26 cellular contexts compared by ENCODE assay signal in the genomic region with DNA sequence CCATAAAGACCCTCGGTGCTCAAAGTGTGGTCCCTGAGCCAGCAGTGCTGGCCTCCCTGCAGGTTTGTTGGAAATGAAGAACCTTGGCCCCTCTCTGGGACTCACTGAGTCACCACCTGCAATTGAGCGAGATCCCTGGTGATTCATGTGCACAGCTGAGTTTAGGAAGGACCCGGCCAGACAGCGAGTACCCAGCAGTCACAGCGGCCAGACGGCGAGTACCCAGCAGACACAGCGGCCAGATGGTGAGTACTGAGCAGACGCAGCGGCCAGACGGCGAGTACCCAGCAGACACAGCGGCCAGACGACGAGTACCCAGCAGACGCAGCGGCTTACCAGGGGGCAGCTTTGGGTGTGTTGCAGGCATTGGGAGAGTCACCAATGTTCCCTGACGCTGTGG.
DNase-seq lines count a peak whose midpoint lies in the region; TF ChIP-seq lines count a peak whose summit lies in the region.
"Had no signal": no experiment of that assay in that cellular context is flagged by ENCODE, and none has a peak within 500 bp of the region (broad histone marks: within the 10 kb centered on the region; RNA-seq: fewer than 3 reads in every experiment).

No MANE protein-coding gene starts in this region.

- H3K27me3 ChIP-seq in tibial artery: no peaks in the 10 kb centered on the region
- H3K27me3 ChIP-seq: pancreas, right atrium auricular region, thyroid gland had no signal

- H3K27ac Mint-ChIP-seq in endothelial cell (ENCODE audit: unreplicated experiment): no peak overlapping the region
- H3K27ac Mint-ChIP-seq: activated CD8-positive, alpha-beta T cell treated with anti-CD3 and anti-CD28 coated beads, Interleukin-2, amount 10 ng/mL, durations not matched to agents 7 days and 5 days; CD8-positive, alpha-beta T cell; dendritic cell treated with granulocyte-macrophage colony-stimulating factor and Interleukin-4, amounts not matched to agents 40 ng/mL and 50 ng/mL, for 4 days had no signal

- no peak overlapping the region for H3K4me3 ChIP-seq in tibial artery
- H3K4me3 ChIP-seq: pancreas, right atrium auricular region, thyroid gland had no signal

- H3K4me1 Mint-ChIP-seq in endothelial cell (ENCODE audit: unreplicated experiment): peaks cover 3% of the 10 kb centered on the region

- H3K36me3 ChIP-seq in tibial artery: no peaks in the 10 kb centered on the region
- H3K36me3 ChIP-seq: pancreas, right atrium auricular region, thyroid gland had no signal

- TF ChIP-seq CTCF in endothelial cell (IDR thresholded peaks at IDR 0.05; ENCODE audit: unreplicated experiment) (no peak), tibial artery (IDR thresholded peaks at IDR 0.05) (no peak)

- H3K9me3 Mint-ChIP-seq in endothelial cell (ENCODE audit: unreplicated experiment): no peaks in the 10 kb centered on the region
- H3K9me3 Mint-ChIP-seq: CD8-positive, alpha-beta T cell; dendritic cell treated with granulocyte-macrophage colony-stimulating factor and Interleukin-4, amounts not matched to agents 40 ng/mL and 50 ng/mL, for 4 days; naive thymus-derived CD8-positive, alpha-beta T cell had no signal

- no peaks in the 10 kb centered on the region for H3K9me3 ChIP-seq in tibial artery
- H3K9me3 ChIP-seq: pancreas, right atrium auricular region, thyroid gland had no signal

- intact Hi-C loops in tibial artery (cut with DNase I; ENCODE audit: low total_unique reads): loop anchor here (5.0 kb wide), 1 partner anchor 976 kb away; no protein-coding TSS in a partner anchor

- H3K27ac ChIP-seq in tibial artery: peak overlapping the region; percentile 91 to 98
- H3K27ac ChIP-seq: 22Rv1, pancreas, thyroid gland had no signal

- peak overlapping the region; percentile 8 for H3K4me3 Mint-ChIP-seq in endothelial cell (ENCODE audit: unreplicated experiment)
- H3K4me3 Mint-ChIP-seq: activated CD8-positive, alpha-beta T cell treated with anti-CD3 and anti-CD28 coated beads, Interleukin-2, amount 10 ng/mL, durations not matched to agents 7 days and 5 days; CD8-positive, alpha-beta T cell; dendritic cell treated with granulocyte-macrophage colony-stimulating factor and Interleukin-4, amounts not matched to agents 40 ng/mL and 50 ng/mL, for 4 days; naive thymus-derived CD8-positive, alpha-beta T cell had no signal

- peaks cover 0 to 97% (median 90%) of the 10 kb centered on the region in 4 donors for H3K4me1 ChIP-seq in tibial artery

- DNase-seq in DMS 273 (lab: John Stamatoyannopoulos, UW; ENCODE audit: unreplicated experiment) (peak; percentile 46), DMS 273 treated with DMSO at 0.1 percent for 48 hours (lab: John Stamatoyannopoulos, UW) (no peak), RPMI7951 (ENCODE audit: low read depth) (peak; percentile 23), endothelial cell (ENCODE audit: low spot score) (no peak), tibial artery (peak in 1 of 2 donors; percentile 87), DMS53 treated with DMSO at 0.1 percent for 48 hours (lab: John Stamatoyannopoulos, UW; ENCODE audit: unreplicated experiment) (no peak), NAMALWA (ENCODE audit: low spot score) (no peak), NCI-H128 (lab: John Stamatoyannopoulos, UW; ENCODE audit: unreplicated experiment) (no peak)
- DNase-seq: activated CD4-positive, alpha-beta T cell treated with anti-CD3 and anti-CD28 coated beads for 1 hour; activated CD8-positive, alpha-beta T cell treated with anti-CD3 and anti-CD28 coated beads, Interleukin-2, amount 10 ng/mL, durations not matched to agents 7 days and 5 days; activated effector memory CD4-positive, alpha-beta T cell treated with anti-CD3 and anti-CD28 coated beads, Interleukin-2, amount 50 U/mL, for 16 hours; activated T-cell treated with anti-CD3 and anti-CD28 coated beads for 4 hours; midbrain; naive thymus-derived CD8-positive, alpha-beta T cell; NCI-H1105; NCI-H2081; NCI-H226; NCI-H82; OCI-M1; pancreas; stimulated activated naive CD4-positive, alpha-beta T cell treated with Interleukin-2 at 50 U/mL for 16 hours; thyroid gland had no signal

- H3K36me3 Mint-ChIP-seq in endothelial cell (ENCODE audit: low read depth, unreplicated experiment): peaks cover 7% of the 10 kb centered on the region
- H3K36me3 Mint-ChIP-seq: CD8-positive, alpha-beta T cell; naive thymus-derived CD8-positive, alpha-beta T cell had no signal

- peaks cover 12% of the 10 kb centered on the region for H3K27me3 Mint-ChIP-seq in endothelial cell (ENCODE audit: unreplicated experiment)

Comparison
In these comparisons a context has a peak if more than half of its experiments do, and no peak if none do; other contexts are left out.
1. DNase-seq: peak in DMS 273 (single experiment) and RPMI7951 (single experiment); none in DMS 273 treated with DMSO at 0.1 percent for 48 hours (single experiment), endothelial cell (single experiment), DMS53 treated with DMSO at 0.1 percent for 48 hours (single experiment), NAMALWA (single experiment) and NCI-H128 (single experiment).